Comparison of ENCODE assay signal across 1 cellular context in genomic region chr7:47273088-47273487, GRCh38.
TF ChIP-seq lines count a peak whose summit lies in the region.

No MANE protein-coding gene starts in this region.

TF ChIP-seq in HepG2, 621 proteins besides CTCF, POLR2A, EP300 and RAD21 (continued from another document):
- no peak for TF ChIP-seq IRF2 (CRISPR knock-in tag; IDR thresholded peaks at IDR 0.05)
- no peak for TF ChIP-seq BCLAF1 (IDR thresholded peaks at IDR 0.05)
- TF ChIP-seq ZFY (CRISPR knock-in tag; IDR thresholded peaks at IDR 0.05), result no peak
- no peak for TF ChIP-seq DMTF1 (CRISPR knock-in tag; IDR thresholded peaks at IDR 0.05)
- no peak for TF ChIP-seq KDM4B (CRISPR knock-in tag; IDR thresholded peaks at IDR 0.05)
- no peak for TF ChIP-seq HIVEP1 (CRISPR knock-in tag; IDR thresholded peaks at IDR 0.05)
- TF ChIP-seq SAFB2 (CRISPR knock-in tag; IDR thresholded peaks at IDR 0.05; ENCODE audit: borderline replicate concordance, low read depth), result no peak
- no peak for TF ChIP-seq ZNF275 (CRISPR knock-in tag; IDR thresholded peaks at IDR 0.05; ENCODE audit: borderline replicate concordance)
- peak; percentile 48 for TF ChIP-seq RBM22 (optimal IDR thresholded peaks at IDR 0.05; ENCODE audit: low read length)
- TF ChIP-seq ZBTB26 (CRISPR knock-in tag; IDR thresholded peaks at IDR 0.05; ENCODE audit: borderline replicate concordance), result no peak
- TF ChIP-seq IKZF4 (CRISPR knock-in tag; IDR thresholded peaks at IDR 0.05; ENCODE audit: borderline replicate concordance, low read depth, not compliant biosample characterization), result no peak
- TF ChIP-seq ZNF747 (CRISPR knock-in tag; IDR thresholded peaks at IDR 0.05; ENCODE audit: borderline replicate concordance), result no peak
- TF ChIP-seq MIER3 (CRISPR knock-in tag; IDR thresholded peaks at IDR 0.05; ENCODE audit: borderline replicate concordance), result no peak
